Comparison of ENCODE assay signal across 12 cellular contexts in genomic region chr13:52983836-52984235, GRCh38. TPM values are rescaled to one million over a fixed set of nuclear protein-coding genes. Genes with fewer than 3 reads are reported as not detected.
"Had no signal": no experiment of that assay in that cellular context is flagged by ENCODE, and none has a peak within 500 bp of the region (broad histone marks: within the 10 kb centered on the region; RNA-seq: fewer than 3 reads in every experiment).

No MANE protein-coding gene starts in this region.

- DNase-seq: GM23248, GOT3, H7, HFFc6, KBM-7 had no signal

- ATAC-seq: HCT116, HepG2 had no signal

- H3K9me3 ChIP-seq: HAP-1 had no signal

- H3K27ac ChIP-seq: GM23248, HL-60, KMS-11 had no signal

- H3K4me1 ChIP-seq: HAP-1 had no signal

- FAIRE-seq: HepG2 had no signal

- H3K4me3 ChIP-seq: GM23248, HAP-1 had no signal

- H3K36me3 ChIP-seq: HAP-1 had no signal

RNA-seq across cellular contexts. Expression of gene OLFM4, which starts 44.8 kb away (rescaled TPM):
- total RNA-seq: GM23248, H4, H7, HepG2, HFFc6, HT1080 had no signal
